14 cellular contexts compared by ENCODE assay signal in the genomic region with DNA sequence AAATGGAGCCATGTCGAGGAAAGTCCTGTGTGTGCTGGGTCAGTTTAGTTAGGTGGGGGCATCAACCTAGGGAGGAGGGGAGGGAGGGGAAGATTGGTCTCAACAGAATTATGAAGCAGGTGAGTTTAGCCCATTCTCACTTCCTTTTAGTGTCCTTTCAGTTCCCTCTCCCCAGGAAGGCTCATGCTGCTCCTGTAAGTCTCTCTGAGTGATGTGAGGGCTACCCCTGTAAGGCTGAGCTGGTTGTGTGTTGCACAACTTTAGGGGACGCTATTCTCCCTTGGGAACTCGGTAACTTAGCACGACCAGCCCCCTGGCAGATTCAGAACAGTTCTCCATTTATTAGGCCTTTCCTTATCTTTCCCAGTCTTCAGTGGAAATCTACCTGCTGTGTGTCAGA. TPM values are rescaled to one million over a fixed set of nuclear protein-coding genes. Genes with fewer than 3 reads are reported as not detected.
DNase-seq lines count a peak whose midpoint lies in the region; ATAC-seq and TF ChIP-seq lines count a peak whose summit lies in the region.
"Had no signal": no experiment of that assay in that cellular context is flagged by ENCODE, and none has a peak within 500 bp of the region (broad histone marks: within the 10 kb centered on the region; RNA-seq: fewer than 3 reads in every experiment).

No MANE protein-coding gene starts in this region.

- H3K4me1 ChIP-seq in esophagus muscularis mucosa: no peaks in the 10 kb centered on the region

- H3K36me3 ChIP-seq in esophagus muscularis mucosa: no peaks in the 10 kb centered on the region

- TF ChIP-seq EP300 in esophagus muscularis mucosa (IDR thresholded peaks at IDR 0.05): no peak

- no peak for TF ChIP-seq POLR2A in esophagus muscularis mucosa (IDR thresholded peaks at IDR 0.05; ENCODE audit: low read depth)

- TF ChIP-seq CTCF in esophagus muscularis mucosa (IDR thresholded peaks at IDR 0.05): no peak

- ATAC-seq in GM18858 (IDR thresholded peaks at IDR 0.05; ENCODE audit: unreplicated experiment) (peak; percentile 96), GM21526 (IDR thresholded peaks at IDR 0.05; ENCODE audit: low FRiP score, unreplicated experiment) (peak; percentile 100), HG03097 (IDR thresholded peaks at IDR 0.05; ENCODE audit: low FRiP score, unreplicated experiment) (peak; percentile 97)
- ATAC-seq: left cardiac atrium had no signal

- H3K4me3 ChIP-seq in esophagus muscularis mucosa: no peak overlapping the region

- intact Hi-C loops in esophagus muscularis mucosa (cut with DNase I): no loop called here

- no peak overlapping the region for H3K27ac ChIP-seq in esophagus muscularis mucosa (replicated peaks in 1 of 4)

- H3K9me3 ChIP-seq in esophagus muscularis mucosa: no peaks in the 10 kb centered on the region

- DNase-seq in germinal center (ENCODE audit: low spot score): peak; percentile 43
- no peak for DNase-seq in activated CD4-positive, alpha-beta T cell treated with anti-CD3 and anti-CD28 coated beads, Interleukin-2, amount 50 U/mL, for 4 hours
- no peak for DNase-seq in NCI-H146 (lab: John Stamatoyannopoulos, UW)
- DNase-seq in LoVo (ENCODE audit: low spot score): no peak
- no peak for DNase-seq in esophagus muscularis mucosa (ENCODE audit: extremely low spot score)
- DNase-seq: central memory CD4-positive, alpha-beta T cell; COR-L47; H7; left cardiac atrium had no signal

- H3K27me3 ChIP-seq in esophagus muscularis mucosa: peaks cover 0 to 7% (median 0%) of the 10 kb centered on the region in 4 donors

- WGBS in esophagus muscularis mucosa: 73% methylated on average over 4 of the region's 4 CpGs

RNA-seq across cellular contexts. Expression of gene IL5RA, which starts 21.2 kb away (rescaled TPM):
- 1 to 10 TPM in 1 of 4 donors, under 1 TPM in 3; 0.13 to 1.2 (median 0.38) TPM for total RNA-seq in esophagus muscularis mucosa
- total RNA-seq: activated T-helper 2 cell treated with anti-CD3 and anti-CD28 coated beads, Interferon-gamma antibody, Interleukin-2, Interleukin-4, amounts not matched to agents 10 μg/mL and 5 μg/mL and 100 μg/mL, durations not matched to agents 14 hours and 24 hours and 36 hours; fibroblast of villous mesenchyme; H7 had no signal

RNA-seq across cellular contexts. Expression of gene TRNT1, which starts 37.7 kb away (rescaled TPM):
- total RNA-seq in esophagus muscularis mucosa: 10 to 100 TPM; 10.8 to 20.3 (median 14.0) TPM
